ENCODE assay signal across 21 cellular contexts in the genomic region with DNA sequence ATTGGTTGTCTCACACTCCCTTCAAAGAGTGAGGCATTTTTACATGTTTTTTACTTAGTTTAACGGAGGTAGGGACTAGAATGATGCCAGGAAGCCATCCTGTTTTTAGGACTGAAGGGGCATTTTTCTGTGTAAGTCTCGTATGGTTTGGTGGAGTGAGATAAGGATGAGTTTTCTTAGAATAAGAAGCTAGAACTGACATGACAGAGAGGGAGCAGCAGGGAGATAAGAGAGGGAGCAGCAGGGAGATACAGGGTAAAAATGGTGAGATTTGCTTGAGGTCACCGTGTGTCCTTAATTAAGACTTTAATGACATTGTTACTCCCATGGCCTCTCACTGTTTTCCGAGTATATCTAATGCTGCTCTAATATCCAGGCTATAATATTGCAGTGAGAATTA.
"Had no signal": no experiment of that assay in that cellular context is flagged by ENCODE, and none has a peak within 500 bp of the region (broad histone marks: within the 10 kb centered on the region; RNA-seq: fewer than 3 reads in every experiment).

No MANE protein-coding gene starts in this region.

- H3K4me1 ChIP-seq: colonic mucosa, left lung, right lobe of liver, suprapubic skin, uterus had no signal

- H3K4me3 ChIP-seq: colonic mucosa, heart left ventricle, left lung, lung, psoas muscle, right lobe of liver, suprapubic skin, thyroid gland, uterus had no signal

- H3K4me1 Mint-ChIP-seq: immature natural killer cell; stimulated activated effector memory CD8-positive, alpha-beta T cell treated with anti-CD3 and anti-CD28 coated beads, Interleukin-12 subunit alpha, Interleukin-12 subunit beta, amount 100 ng/mL, for 72 hours had no signal

- H3K27me3 Mint-ChIP-seq: naive B cell, type B pancreatic cell had no signal

- H3K9me3 ChIP-seq: colonic mucosa, neutrophil, right lobe of liver, thyroid gland, uterus had no signal

- H3K27ac ChIP-seq: colonic mucosa, left lung, neutrophil, psoas muscle, right lobe of liver, suprapubic skin, thyroid gland, uterus had no signal

- DNase-seq: colonic mucosa; dermis blood vessel endothelial cell; foreskin melanocyte; heart left ventricle; immature natural killer cell; left lung; mesenchymal stem cell; naive B cell; psoas muscle; right lobe of liver; stimulated activated CD4-positive, alpha-beta T cell treated with anti-CD3 and anti-CD28 coated beads, Interleukin-4, amount 100 ng/mL, for 1 hour; stimulated activated CD8-positive, alpha-beta memory T cell treated with anti-CD3 and anti-CD28 coated beads, Interleukin-4, amount 100 ng/mL, for 48 hours; stimulated activated naive CD8-positive, alpha-beta T cell treated with anti-CD3 and anti-CD28 coated beads, Interleukin-15, Interleukin-2, amounts not matched to agents 100 U/mL and 50 U/mL, for 24 hours; thyroid gland; uterus had no signal

- H3K36me3 Mint-ChIP-seq: stimulated activated effector memory CD8-positive, alpha-beta T cell treated with anti-CD3 and anti-CD28 coated beads, Interleukin-12 subunit alpha, Interleukin-12 subunit beta, amount 100 ng/mL, for 72 hours; type B pancreatic cell had no signal

- H3K36me3 ChIP-seq: colonic mucosa, heart left ventricle, left lung, neutrophil, right lobe of liver, suprapubic skin, thyroid gland, uterus had no signal

- H3K27ac Mint-ChIP-seq: immature natural killer cell; nephron; stimulated activated effector memory CD8-positive, alpha-beta T cell treated with anti-CD3 and anti-CD28 coated beads, Interleukin-12 subunit alpha, Interleukin-12 subunit beta, amount 100 ng/mL, for 72 hours; type B pancreatic cell had no signal

- H3K4me3 Mint-ChIP-seq: immature natural killer cell; naive B cell; nephron; stimulated activated effector memory CD8-positive, alpha-beta T cell treated with anti-CD3 and anti-CD28 coated beads, Interleukin-12 subunit alpha, Interleukin-12 subunit beta, amount 100 ng/mL, for 72 hours; type B pancreatic cell had no signal

- H3K27me3 ChIP-seq: colonic mucosa, heart left ventricle, left lung, neutrophil, right lobe of liver, suprapubic skin, thyroid gland, uterus had no signal
